Comparison of ENCODE assay signal across 12 cellular contexts in the genomic region with DNA sequence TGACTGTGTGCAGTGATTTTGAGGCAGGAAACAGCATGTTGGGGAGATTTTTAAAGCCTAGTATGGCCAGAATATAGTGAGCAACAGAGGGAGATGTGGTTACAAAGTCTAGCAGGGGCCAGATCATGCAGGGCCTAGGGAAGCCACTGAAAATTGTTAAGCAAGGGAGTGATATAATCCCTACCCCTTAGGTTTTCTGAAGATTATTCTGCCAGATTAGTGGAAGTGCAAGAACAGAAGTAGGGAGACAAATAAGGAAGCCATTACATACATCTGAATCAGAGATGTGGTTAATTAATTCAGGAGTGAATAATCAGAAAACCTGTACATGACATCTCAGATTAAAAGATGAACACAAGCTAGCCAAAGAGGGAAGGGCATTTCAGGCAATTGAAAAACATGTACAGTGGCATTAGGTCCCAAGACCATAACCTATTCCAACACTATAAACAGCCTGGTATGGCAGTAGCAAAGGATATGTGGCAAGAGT. TPM values are rescaled to one million over a fixed set of nuclear protein-coding genes. Genes with fewer than 3 reads are reported as not detected.
DNase-seq lines count a peak whose midpoint lies in the region; ATAC-seq and TF ChIP-seq lines count a peak whose summit lies in the region.
"Had no signal": no experiment of that assay in that cellular context is flagged by ENCODE, and none has a peak within 500 bp of the region (broad histone marks: within the 10 kb centered on the region; RNA-seq: fewer than 3 reads in every experiment).

No MANE protein-coding gene starts in this region.

- H3K27ac ChIP-seq in GM23248 (peak overlapping the region; percentile 91), SK-N-SH (ENCODE audit: low read depth in 2 of 2, low read length in 1 of 2) (peak overlapping the region; percentile 64 to 82), smooth muscle cell (ENCODE audit: low read depth) (peak overlapping the region; percentile 83)

- H3K4me3 ChIP-seq in GM23248 = no peak overlapping the region
- H3K4me3 ChIP-seq in SK-N-SH (ENCODE audit: low read depth in 2 of 2, low read length in 1 of 2) = no peak overlapping the region
- no peak overlapping the region for H3K4me3 ChIP-seq in epithelial cell of esophagus (ENCODE audit: low read length)
- H3K4me3 ChIP-seq in smooth muscle cell = no peak overlapping the region
- H3K4me3 ChIP-seq: mucosa of descending colon had no signal

- H3K4me2 ChIP-seq in GM23248 (ENCODE audit: unreplicated experiment) (peak overlapping the region; percentile 26), SK-N-SH (peak overlapping the region; percentile 12; the same call in 1 of the 2 replicates), smooth muscle cell (peak overlapping the region; percentile 16)

- peak; percentile 56 for DNase-seq in GM23248
- no peak for DNase-seq in SK-N-SH
- peak; percentile 52 for DNase-seq in epithelial cell of esophagus (ENCODE audit: low read depth)
- no peak for DNase-seq in smooth muscle cell (lab: John Stamatoyannopoulos, UW; ENCODE audit: unreplicated experiment)
- no peak for DNase-seq in D341Med (ENCODE audit: low spot score)
- DNase-seq in NCI-H187 treated with DMSO at 0.1 percent for 48 hours (lab: John Stamatoyannopoulos, UW) = no peak
- DNase-seq: activated effector memory CD4-positive, alpha-beta T cell treated with Interleukin-2 at 50 U/mL for 16 hours; cerebellar nuclear complex; mucosa of descending colon; NCI-H2081 had no signal

- TF ChIP-seq EP300 in SK-N-SH (IDR thresholded peaks at IDR 0.05; ENCODE audit: borderline replicate concordance in 1 of 2, low read depth in 1 of 2, low read length in 1 of 2) = no peak

- H3K9me3 ChIP-seq in GM23248 (ENCODE audit: low read depth) (no peaks in the 10 kb centered on the region), SK-N-SH (no peaks in the 10 kb centered on the region), smooth muscle cell (replicated peaks; ENCODE audit: low read depth) (no peaks in the 10 kb centered on the region)
- H3K9me3 ChIP-seq: mucosa of descending colon had no signal

- H3F3A ChIP-seq in GM23248 (ENCODE audit: insufficient read depth) = peaks cover 34% of the 10 kb centered on the region
- peaks cover 17% of the 10 kb centered on the region for H3F3A ChIP-seq in SK-N-SH (replicated peaks; ENCODE audit: insufficient read depth)
- peaks cover 7% of the 10 kb centered on the region for H3F3A ChIP-seq in smooth muscle cell (ENCODE audit: low read depth)

- no peak for TF ChIP-seq RAD21 in SK-N-SH (IDR thresholded peaks at IDR 0.05; ENCODE audit: low read length)

- in situ Hi-C loops in GM23248 (cut with MboI) = no loop called here

- H3K27me3 ChIP-seq in GM23248 (replicated peaks; ENCODE audit: insufficient read depth) = no peaks in the 10 kb centered on the region
- H3K27me3 ChIP-seq in SK-N-SH (ENCODE audit: insufficient read depth) = no peaks in the 10 kb centered on the region
- H3K27me3 ChIP-seq in smooth muscle cell (ENCODE audit: low read depth) = no peaks in the 10 kb centered on the region

- H3K79me2 ChIP-seq in GM23248 (ENCODE audit: insufficient read depth) (peaks cover 42% of the 10 kb centered on the region), SK-N-SH (ENCODE audit: insufficient read depth) (peaks cover 51% of the 10 kb centered on the region), smooth muscle cell (ENCODE audit: low read depth) (peaks cover 7% of the 10 kb centered on the region)

- H3K9me2 ChIP-seq in GM23248 (ENCODE audit: insufficient read depth) (no peaks in the 10 kb centered on the region), SK-N-SH (no peaks in the 10 kb centered on the region)

- H3K9ac ChIP-seq in GM23248 (peak overlapping the region; percentile 46; the same call in 1 of the 2 replicates), SK-N-SH (no peak overlapping the region), smooth muscle cell (ENCODE audit: low read depth) (peak overlapping the region; percentile 61)

- no peak for ATAC-seq in GM21390 (IDR thresholded peaks at IDR 0.05; ENCODE audit: unreplicated experiment)
- ATAC-seq: activated CD4-positive, CD25-positive, alpha-beta regulatory T cell treated with anti-CD3 and anti-CD28 coated beads, Interleukin-2, amount 50 U/mL, for 24 hours; mucosa of descending colon had no signal

- CTCF ChIA-PET in SK-N-SH (lab: Yijun Ruan, JAX) = no interaction called here

- POLR2A ChIA-PET in SK-N-SH (lab: Yijun Ruan, JAX) = no interaction called here

- no peak for TF ChIP-seq CTCF in SK-N-SH (IDR thresholded peaks at IDR 0.05)
- no peak for TF ChIP-seq CTCF in epithelial cell of esophagus (IDR thresholded peaks at IDR 0.05; ENCODE audit: insufficient read depth, low read depth, low read length, missing control alignments)
- no peak for TF ChIP-seq CTCF in smooth muscle cell (IDR thresholded peaks at IDR 0.05; ENCODE audit: borderline replicate concordance, insufficient read depth, poor library complexity, severe bottlenecking)

- H4K20me1 ChIP-seq in GM23248 (ENCODE audit: insufficient read depth) (no peaks in the 10 kb centered on the region), SK-N-SH (ENCODE audit: insufficient read depth) (no peaks in the 10 kb centered on the region), smooth muscle cell (ENCODE audit: low read depth) (peaks cover 24% of the 10 kb centered on the region)

- H2AFZ ChIP-seq in GM23248 (no peak overlapping the region), SK-N-SH (ENCODE audit: low read depth) (no peak overlapping the region), smooth muscle cell (ENCODE audit: low read depth) (no peak overlapping the region)

- H3K36me3 ChIP-seq in GM23248 (ENCODE audit: low read depth) (peaks cover 5% of the 10 kb centered on the region; the same call in 1 of the 2 replicates), SK-N-SH (replicated peaks in 1 of 2; ENCODE audit: control insufficient read depth in 1 of 2, insufficient read depth in 2 of 2, low read length in 1 of 2) (peaks cover 15 to 24% of the 10 kb centered on the region in 2 experiments), smooth muscle cell (ENCODE audit: low read depth) (no peaks in the 10 kb centered on the region)

- H3K4me1 ChIP-seq in GM23248 (ENCODE audit: insufficient read depth) = peaks cover 32% of the 10 kb centered on the region
- H3K4me1 ChIP-seq in SK-N-SH (ENCODE audit: control insufficient read depth in 1 of 2, insufficient read depth in 2 of 2, low read depth in 1 of 2, low read length in 1 of 2) = peaks cover 0 to 27% of the 10 kb centered on the region in 2 experiments; a peak in 1 of 4 replicates
- H3K4me1 ChIP-seq in smooth muscle cell (ENCODE audit: low read depth) = no peaks in the 10 kb centered on the region

TF ChIP-seq in SK-N-SH, 30 proteins besides CTCF, POLR2A, EP300 and RAD21 (continues in another document):
- TF ChIP-seq ELF1 (IDR thresholded peaks at IDR 0.05) = no peak
- TF ChIP-seq, protein P1, sequence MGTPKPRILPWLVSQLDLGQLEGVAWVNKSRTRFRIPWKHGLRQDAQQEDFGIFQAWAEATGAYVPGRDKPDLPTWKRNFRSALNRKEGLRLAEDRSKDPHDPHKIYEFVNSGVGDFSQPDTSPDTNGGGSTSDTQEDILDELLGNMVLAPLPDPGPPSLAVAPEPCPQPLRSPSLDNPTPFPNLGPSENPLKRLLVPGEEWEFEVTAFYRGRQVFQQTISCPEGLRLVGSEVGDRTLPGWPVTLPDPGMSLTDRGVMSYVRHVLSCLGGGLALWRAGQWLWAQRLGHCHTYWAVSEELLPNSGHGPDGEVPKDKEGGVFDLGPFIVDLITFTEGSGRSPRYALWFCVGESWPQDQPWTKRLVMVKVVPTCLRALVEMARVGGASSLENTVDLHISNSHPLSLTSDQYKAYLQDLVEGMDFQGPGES (IDR thresholded peaks at IDR 0.05; ENCODE audit: low read depth, low read length) = no peak
- no peak for TF ChIP-seq RXRA (IDR thresholded peaks at IDR 0.05; ENCODE audit: borderline replicate concordance, low read depth)
- no peak for TF ChIP-seq MEF2A (IDR thresholded peaks at IDR 0.05; ENCODE audit: borderline replicate concordance, low read depth)
- no peak for TF ChIP-seq RCOR1 (IDR thresholded peaks at IDR 0.05; ENCODE audit: low read length)
- TF ChIP-seq RFX5 (IDR thresholded peaks at IDR 0.05; ENCODE audit: low read length) = no peak
- TF ChIP-seq MXI1 (IDR thresholded peaks at IDR 0.05; ENCODE audit: low read depth, low read length) = no peak
- no peak for TF ChIP-seq SMC3 (IDR thresholded peaks at IDR 0.05; ENCODE audit: low read depth, low read length)
- TF ChIP-seq FOSL2 (IDR thresholded peaks at IDR 0.05; ENCODE audit: borderline replicate concordance, low read depth) = no peak
- TF ChIP-seq FOXM1 (IDR thresholded peaks at IDR 0.05; ENCODE audit: low read depth) = no peak
- no peak for TF ChIP-seq REST (IDR thresholded peaks at IDR 0.05; ENCODE audit: low read depth, low read length)
- TF ChIP-seq TCF12 (IDR thresholded peaks at IDR 0.05) = no peak

RNA-seq across cellular contexts. Expression of gene MSL2, which starts 54.8 kb away (rescaled TPM):
- total RNA-seq in GM23248 (2014; rRNA removed; shearing (Covaris generic)) = 11.1 and 15.2 TPM in 2 replicates
- polyA plus RNA-seq in GM23248 (2016; fragmentation: Nextera tagmentation; extraction: Ambion mirVana) = 3.3 and 3.5 TPM in 2 replicates
- polyA plus RNA-seq in SK-N-SH (2012; rRNA removed) = 2.2 and 2.4 TPM in 2 replicates
- polyA plus RNA-seq in SK-N-SH (2012; cell fraction: cytosol; rRNA removed) = 3.7 TPM in 2 replicates
- 1.9 and 2.4 TPM in 2 replicates for polyA plus RNA-seq in SK-N-SH (2012; cell fraction: nucleus; rRNA removed)
- 16.9 and 39.9 TPM in 2 replicates for total RNA-seq in smooth muscle cell
- 5.7 and 6.9 TPM in 2 replicates for polyA plus RNA-seq in smooth muscle cell

Comparison
In these comparisons a context has a peak if more than half of its experiments do, and no peak if none do; other contexts are left out.
1. DNase-seq: peak in GM23248 (single experiment) and epithelial cell of esophagus (single experiment); none in SK-N-SH (single experiment), smooth muscle cell (single experiment), D341Med (single experiment) and NCI-H187 treated with DMSO at 0.1 percent for 48 hours (single experiment).
2. Peak in every context shown above with its lines, with median percentiles within 50 percentile points of each other: H3K27ac ChIP-seq and H3K4me2 ChIP-seq.